Comparison of ENCODE assay signal across 12 cellular contexts in genomic region chr10:124670849-124671248, GRCh38.
DNase-seq lines count a peak whose midpoint lies in the region; ATAC-seq, FAIRE-seq and TF ChIP-seq lines count a peak whose summit lies in the region.
"Had no signal": no experiment of that assay in that cellular context is flagged by ENCODE, and none has a peak within 500 bp of the region (broad histone marks: within the 10 kb centered on the region; RNA-seq: fewer than 3 reads in every experiment).

No MANE protein-coding gene starts in this region.

- no TSS peak for BruUV-seq in A673 (replicated peaks; lab: Mats Ljungman, UMichigan)

- no peak for TF ChIP-seq CTCF in A673 (conservative IDR thresholded peaks at IDR 0.05; ENCODE audit: low read depth, low read length)
- TF ChIP-seq CTCF in GM23338 (conservative IDR thresholded peaks at IDR 0.05; ENCODE audit: low read depth in 2 of 2), result no peak

- DNase-seq in A673 (ENCODE audit: low spot score), result no peak
- no peak for DNase-seq in GM23338 (ENCODE audit: low spot score)
- no peak for DNase-seq in naive B cell
- DNase-seq in DMS53 (lab: John Stamatoyannopoulos, UW), result no peak
- DNase-seq in urothelium cell line (ENCODE audit: low spot score), result no peak
- DNase-seq in NCI-H2081 (lab: John Stamatoyannopoulos, UW), result no peak
- DNase-seq: Calu3; effector CD8-positive, alpha-beta T cell had no signal

- no peaks in the 10 kb centered on the region for H3F3A ChIP-seq in GM23338 (replicated peaks; ENCODE audit: low read depth)

- H3K9me2 ChIP-seq in GM23338 (ENCODE audit: insufficient read depth), result no peaks in the 10 kb centered on the region

- intact Hi-C loops in A673 (cut with micrococcal nuclease; ENCODE audit: unreplicated experiment), result no loop called here

- H3K4me3 ChIP-seq in A673 (ENCODE audit: low read depth, low read length, poor library complexity, severe bottlenecking) (no peak overlapping the region), GM23338 (no peak overlapping the region)
- H3K4me3 ChIP-seq: smooth muscle cell, thoracic aorta had no signal

- H3K4me1 Mint-ChIP-seq in GM23338, result peaks cover 29% of the 10 kb centered on the region
- peaks cover 63 to 96% (median 90%) of the 10 kb centered on the region in 3 donors for H3K4me1 Mint-ChIP-seq in naive B cell

- CTCF ChIA-PET in A673 (lab: Charles Lee), result no interaction called here

- FAIRE-seq in urothelium cell line (lab: Jason Lieb, UNC), result no peak

- H3K27ac ChIP-seq in A673 (ENCODE audit: low read depth, low read length, poor library complexity, severe bottlenecking) (peak overlapping the region; percentile 6), GM23338 (ENCODE audit: low read depth) (no peak overlapping the region; the same call in 1 of the 2 replicates), angular gyrus (ENCODE audit: low read depth, low read length) (peak overlapping the region; percentile 96)
- H3K27ac ChIP-seq: thoracic aorta had no signal

- H4K20me1 ChIP-seq in GM23338 (replicated peaks; ENCODE audit: insufficient read depth), result no peaks in the 10 kb centered on the region; the same call in 1 of the 2 replicates

- H3K36me3 Mint-ChIP-seq in GM23338 (ENCODE audit: low read depth) (no peaks in the 10 kb centered on the region; the same call in 2 of the 3 replicates), naive B cell (peaks cover 0 to 19% of the 10 kb centered on the region in 2 donors)

- H3K27ac Mint-ChIP-seq in GM23338, result peak overlapping the region; percentile 23; the same call in 1 of the 2 replicates
- peak overlapping the region in 5 of 6 donors; percentile 70 to 97 (median 93) for H3K27ac Mint-ChIP-seq in naive B cell

- H3K4me2 ChIP-seq in GM23338, result no peak overlapping the region

- no peaks in the 10 kb centered on the region for H3K9me3 Mint-ChIP-seq in GM23338
- no peaks in the 10 kb centered on the region for H3K9me3 Mint-ChIP-seq in naive B cell

- H3K4me3 Mint-ChIP-seq in GM23338 (no peak overlapping the region), naive B cell (peak overlapping the region in 5 of 8 donors; percentile 12 to 45 (median 33))

- H3K79me2 ChIP-seq in GM23338 (replicated peaks; ENCODE audit: insufficient read depth), result no peaks in the 10 kb centered on the region

- POLR2A ChIA-PET in A673 (lab: Charles Lee; ENCODE audit: low non-redundant PET), result no interaction called here

- ATAC-seq in GM23338 (no peak), naive B cell (ENCODE audit: low read depth in 2 of 2) (peak; percentile 44 to 45), HG02938 (IDR thresholded peaks at IDR 0.05; ENCODE audit: unreplicated experiment) (no peak)

- no peaks in the 10 kb centered on the region for H3K27me3 ChIP-seq in A673 (replicated peaks; ENCODE audit: insufficient read depth, low read depth, low read length, poor library complexity)
- H3K27me3 ChIP-seq in GM23338 (ENCODE audit: insufficient read depth), result no peaks in the 10 kb centered on the region

- H3K27me3 Mint-ChIP-seq in GM23338 (ENCODE audit: insufficient read depth, low read depth, poor library complexity) (peaks cover 9% of the 10 kb centered on the region), naive B cell (no peaks in the 10 kb centered on the region)

- H3K4me1 ChIP-seq in A673 (ENCODE audit: insufficient read depth, low read length, poor library complexity, severe bottlenecking), result peaks cover 28% of the 10 kb centered on the region
- 0 out of 2 replicates have a peak, but pooled peaks cover 7% of the 10 kb centered on the region for H3K4me1 ChIP-seq in GM23338 (ENCODE audit: insufficient read depth)

- no peak overlapping the region for H2AFZ ChIP-seq in GM23338

- H3K9me3 ChIP-seq in A673 (ENCODE audit: low read depth, low read length, poor library complexity, severe bottlenecking), result no peaks in the 10 kb centered on the region
- H3K9me3 ChIP-seq: thoracic aorta had no signal

- H3K36me3 ChIP-seq in A673 (ENCODE audit: insufficient read depth, low read length, poor library complexity, severe bottlenecking), result no peaks in the 10 kb centered on the region
- H3K36me3 ChIP-seq in GM23338 (ENCODE audit: insufficient read depth), result no peaks in the 10 kb centered on the region
- H3K36me3 ChIP-seq: thoracic aorta had no signal

TF ChIP-seq in GM23338, 12 proteins besides CTCF, POLR2A, EP300 and RAD21 (continues in another document):
- TF ChIP-seq REST (IDR thresholded peaks at IDR 0.05; ENCODE audit: unreplicated experiment) (no peak), ZNF462 (CRISPR knock-in tag; IDR thresholded peaks at IDR 0.05) (no peak), EZH2phosphoT487 (IDR thresholded peaks at IDR 0.05; ENCODE audit: unreplicated experiment) (no peak), ZNF114 (CRISPR knock-in tag; IDR thresholded peaks at IDR 0.05) (no peak)

Comparison
In these comparisons a context has a peak if more than half of its experiments do, and no peak if none do; other contexts are left out.
1. ATAC-seq: peak in naive B cell (2 of 2); none in GM23338 (single experiment) and HG02938 (single experiment).